Comparison of ENCODE assay signal across 26 cellular contexts in the genomic region with DNA sequence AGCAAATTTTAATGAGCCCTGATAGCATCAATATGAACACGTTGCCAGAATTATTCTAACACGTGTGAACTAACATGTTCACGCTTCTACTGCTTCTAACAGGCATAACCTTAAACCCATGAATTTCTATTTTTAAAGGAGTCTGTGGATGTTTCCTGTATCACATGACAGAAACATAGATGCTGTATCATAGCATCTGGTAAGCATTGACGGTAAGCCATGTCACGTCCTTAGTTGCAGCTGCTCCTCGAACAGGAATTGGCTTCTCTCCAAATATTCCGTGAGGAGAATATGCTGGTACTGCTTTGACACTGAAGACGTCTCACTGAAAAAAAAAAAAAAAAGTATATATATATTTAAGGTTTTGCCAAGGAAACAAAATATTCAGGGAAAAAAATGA.
DNase-seq lines count a peak whose midpoint lies in the region; TF ChIP-seq lines count a peak whose summit lies in the region.
"Had no signal": no experiment of that assay in that cellular context is flagged by ENCODE, and none has a peak within 500 bp of the region (broad histone marks: within the 10 kb centered on the region; RNA-seq: fewer than 3 reads in every experiment).

No MANE protein-coding gene starts in this region.

- dilution Hi-C loops in mammary epithelial cell (cut with HindIII; ENCODE audit: low sequenced_read_pairs), result no loop called here

- 64% methylated on average over 7 of the region's 8 CpGs for WGBS in mammary epithelial cell (ENCODE audit: low coverage, missing lambda C conversion rate)

- no peak overlapping the region for H3K4me2 ChIP-seq in mammary epithelial cell (ENCODE audit: insufficient read depth, low read depth, low read length)
- H3K4me2 ChIP-seq: GM23338, SK-N-SH had no signal

- no peak overlapping the region for H3K9ac ChIP-seq in skeletal muscle tissue (ENCODE audit: low read depth in 1 of 3, low read length in 3 of 3)
- no peak overlapping the region for H3K9ac ChIP-seq in mammary epithelial cell (ENCODE audit: insufficient read depth, low read length)
- H3K9ac ChIP-seq: SK-N-SH had no signal

- H3K4me3 ChIP-seq in skeletal muscle tissue (ENCODE audit: low read length in 3 of 3), result no peak overlapping the region
- no peak overlapping the region for H3K4me3 ChIP-seq in dorsolateral prefrontal cortex
- H3K4me3 ChIP-seq in mammary epithelial cell (replicated peaks in 1 of 3; ENCODE audit: insufficient read depth in 1 of 3, low read depth in 2 of 3, low read length in 3 of 3), result no peak overlapping the region
- H3K4me3 ChIP-seq: cardiac muscle cell, GM23338, upper lobe of right lung had no signal

- no peak overlapping the region for H2AFZ ChIP-seq in mammary epithelial cell (ENCODE audit: low read depth, low read length)
- H2AFZ ChIP-seq: GM23338 had no signal

- no peaks in the 10 kb centered on the region for H3K4me1 ChIP-seq in skeletal muscle tissue (ENCODE audit: control insufficient read depth in 3 of 3, insufficient read depth in 3 of 3, low read length in 3 of 3)
- no peaks in the 10 kb centered on the region for H3K4me1 ChIP-seq in mammary epithelial cell (ENCODE audit: insufficient read depth, low read length)
- H3K4me1 ChIP-seq: upper lobe of right lung had no signal

- H3K27ac ChIP-seq in skeletal muscle tissue (ENCODE audit: low read depth, low read length) (peak overlapping the region; percentile 30), dorsolateral prefrontal cortex (no peak overlapping the region), mammary epithelial cell (ENCODE audit: insufficient read depth, low read depth, low read length) (no peak overlapping the region)
- H3K27ac ChIP-seq: cardiac muscle cell, upper lobe of right lung had no signal

- intact Hi-C loops in dorsolateral prefrontal cortex (cut with DNase I), result no loop called here
- intact Hi-C loops in mammary epithelial cell (cut with micrococcal nuclease), result no loop called here

- DNase-seq in NCI-H748 (lab: John Stamatoyannopoulos, UW; ENCODE audit: unreplicated experiment) (peak; percentile 38), NCI-H748 treated with DMSO at 0.1 percent for 48 hours (lab: John Stamatoyannopoulos, UW) (no peak), NCI-H524 (lab: John Stamatoyannopoulos, UW) (peak; percentile 29 to 83), fibroblast of gingiva (ENCODE audit: low read depth) (peak; percentile 7), NCI-H1092 (lab: John Stamatoyannopoulos, UW) (no peak), dorsolateral prefrontal cortex (no peak), mammary epithelial cell (no peak)
- DNase-seq: activated CD4-positive, alpha-beta T cell treated with anti-CD3 and anti-CD28 coated beads for 48 hours; activated naive CD4-positive, alpha-beta T cell; activated T-cell treated with anti-CD3 and anti-CD28 coated beads, Interleukin-2, amount 50 U/mL, for 4 hours; amniotic stem cell; CD8-positive, alpha-beta memory T cell; foreskin melanocyte; KG1; left colon; mesendoderm; naive thymus-derived CD4-positive, alpha-beta T cell; NCI-H226; occipital lobe; RPMI8226; SK-N-SH; T-helper 17 cell; upper lobe of right lung had no signal

- in situ Hi-C loops in mammary epithelial cell (cut with MboI; ENCODE audit: low sequenced_read_pairs in 2 of 2), result no loop called here

- no peak for TF ChIP-seq CTCF in dorsolateral prefrontal cortex (IDR thresholded peaks at IDR 0.05 in 54 of 56, conservative IDR thresholded peaks at IDR 0.05 in 2 of 56; ENCODE audit: low read depth in 1 of 56, partially characterized antibody in 56 of 56)
- no peak for TF ChIP-seq CTCF in mammary epithelial cell (conservative IDR thresholded peaks at IDR 0.05 in 1 of 2, IDR thresholded peaks at IDR 0.05 in 1 of 2; ENCODE audit: extremely low read depth in 1 of 2, insufficient read depth in 1 of 2, low read depth in 1 of 2, low read length in 2 of 2)

- CTCF ChIA-PET in mammary epithelial cell (lab: Charles Lee; ENCODE audit: low non-redundant PET), result no interaction called here

- H3K9me3 ChIP-seq in skeletal muscle tissue (ENCODE audit: control insufficient read depth in 3 of 3, low read length in 3 of 3), result no peaks in the 10 kb centered on the region
- peaks cover 4% of the 10 kb centered on the region for H3K9me3 ChIP-seq in mammary epithelial cell (replicated peaks; ENCODE audit: insufficient read depth, low read length)
- H3K9me3 ChIP-seq: SK-N-SH, upper lobe of right lung had no signal

- BruUV-seq in mammary epithelial cell (replicated peaks; lab: Mats Ljungman, UMichigan), result no TSS peak

- no peaks in the 10 kb centered on the region for H3K36me3 ChIP-seq in skeletal muscle tissue (ENCODE audit: control insufficient read depth in 3 of 3, insufficient read depth in 3 of 3, low read length in 3 of 3)
- H3K36me3 ChIP-seq in mammary epithelial cell (ENCODE audit: insufficient read depth, low read length), result no peaks in the 10 kb centered on the region
- H3K36me3 ChIP-seq: cardiac muscle cell, upper lobe of right lung had no signal

- H4K20me1 ChIP-seq in mammary epithelial cell (ENCODE audit: insufficient read depth, low read length), result no peaks in the 10 kb centered on the region

- no peaks in the 10 kb centered on the region for H3K79me2 ChIP-seq in mammary epithelial cell (ENCODE audit: insufficient read depth, low read length)

- H3K27me3 ChIP-seq in skeletal muscle tissue (ENCODE audit: control insufficient read depth in 3 of 3, insufficient read depth in 3 of 3, low read length in 3 of 3), result no peaks in the 10 kb centered on the region
- H3K27me3 ChIP-seq in dorsolateral prefrontal cortex, result peaks cover 0 to 58% (median 3%) of the 10 kb centered on the region in 45 donors
- H3K27me3 ChIP-seq in mammary epithelial cell (ENCODE audit: insufficient read depth, low read length), result no peaks in the 10 kb centered on the region
- H3K27me3 ChIP-seq: upper lobe of right lung had no signal

Comparison
In these comparisons a context has a peak if more than half of its experiments do, and no peak if none do; other contexts are left out.
1. DNase-seq: peak in NCI-H748 (single experiment), NCI-H524 (2 of 2) and fibroblast of gingiva (single experiment); none in NCI-H748 treated with DMSO at 0.1 percent for 48 hours (single experiment), NCI-H1092 (single experiment), dorsolateral prefrontal cortex (0 of 10) and mammary epithelial cell (single experiment).